In genomic region chr16:68790944-68791343, GRCh38 we compare ENCODE assay signal across 17 cellular contexts. TPM values are rescaled to one million over a fixed set of nuclear protein-coding genes. Genes with fewer than 3 reads are reported as not detected.
A peak's percentile ranks its signal among the peaks of the same experiment; 100 is the strongest.
DNase-seq lines count a peak whose midpoint lies in the region; ATAC-seq, FAIRE-seq and TF ChIP-seq lines count a peak whose summit lies in the region.
"Had no signal": no experiment of that assay in that cellular context is flagged by ENCODE, and none has a peak within 500 bp of the region (broad histone marks: within the 10 kb centered on the region; RNA-seq: fewer than 3 reads in every experiment).

No MANE protein-coding gene starts in this region.

- H3K9ac ChIP-seq in iPS-15b (ENCODE audit: low read depth, low read length), result peak overlapping the region; percentile 37
- H3K9ac ChIP-seq: SK-N-SH had no signal

- ATAC-seq in pancreas, result no peak
- ATAC-seq: stimulated activated effector memory CD8-positive, alpha-beta T cell treated with anti-CD3 and anti-CD28 coated beads, Interleukin-12 subunit alpha, Interleukin-12 subunit beta, amount 100 ng/mL, for 72 hours had no signal

- intact Hi-C loops in pancreas (cut with DNase I), result loop anchor here in 1 of 3 donors (5.0 kb wide), 1 partner anchor 49 kb away; no protein-coding TSS in a partner anchor

- no peak for TF ChIP-seq CTCF in pancreas (IDR thresholded peaks at IDR 0.05)

- H3K27ac ChIP-seq in ACC112 (ENCODE audit: low read depth, low read length) (peak overlapping the region; percentile 42), SJCRH30 (peak overlapping the region; percentile 94), pancreas (peak overlapping the region; percentile 43 to 84 (median 72))

- H3K27me3 ChIP-seq in ACC112 (ENCODE audit: insufficient read depth, low read length), result no peaks in the 10 kb centered on the region
- H3K27me3 ChIP-seq in SJCRH30, result no peaks in the 10 kb centered on the region
- H3K27me3 ChIP-seq in iPS-15b (ENCODE audit: control insufficient read depth, insufficient read depth, low read length), result no peaks in the 10 kb centered on the region
- H3K27me3 ChIP-seq in pancreas, result no peaks in the 10 kb centered on the region

- WGBS in pancreas, 2 donors, result 62 to 70% methylated on average over 4 of the region's 4 CpGs

- H3K79me2 ChIP-seq in ACC112 (ENCODE audit: control insufficient read depth, insufficient read depth, low read length, unreplicated experiment), result no peaks in the 10 kb centered on the region

- no peak overlapping the region for H3K4me3 ChIP-seq in ACC112 (ENCODE audit: low read depth, low read length)
- H3K4me3 ChIP-seq in SJCRH30, result no peak overlapping the region
- no peak overlapping the region for H3K4me3 ChIP-seq in iPS-15b (ENCODE audit: low read depth, low read length)
- H3K4me3 ChIP-seq in pancreas, result no peak overlapping the region

- H3K9me3 ChIP-seq in SJCRH30 (replicated peaks), result no peaks in the 10 kb centered on the region
- no peaks in the 10 kb centered on the region for H3K9me3 ChIP-seq in iPS-15b (ENCODE audit: control insufficient read depth, insufficient read depth, low read length)
- no peaks in the 10 kb centered on the region for H3K9me3 ChIP-seq in pancreas
- H3K9me3 ChIP-seq: SK-N-SH had no signal

- H2AFZ ChIP-seq in ACC112 (ENCODE audit: low read length, unreplicated experiment), result no peak overlapping the region

- H3K36me3 ChIP-seq in ACC112 (ENCODE audit: insufficient read depth, low read length) (no peaks in the 10 kb centered on the region), SJCRH30 (no peaks in the 10 kb centered on the region), iPS-15b (ENCODE audit: control insufficient read depth, insufficient read depth, low read length) (no peaks in the 10 kb centered on the region), pancreas (no peaks in the 10 kb centered on the region)

- DNase-seq in SJCRH30 (no peak), pancreas (no peak), NCI-H748 (lab: John Stamatoyannopoulos, UW; ENCODE audit: unreplicated experiment) (no peak), NCI-H1694 (lab: John Stamatoyannopoulos, UW) (no peak), Kasumi-1 (lab: John Stamatoyannopoulos, UW) (no peak), NCI-H345 treated with DMSO at 0.1 percent for 48 hours (lab: John Stamatoyannopoulos, UW; ENCODE audit: unreplicated experiment) (no peak)
- DNase-seq: activated CD8-positive, alpha-beta memory T cell treated with anti-CD3 and anti-CD28 coated beads for 24 hours; activated gamma-delta T cell treated with Interleukin-2 at 50 U/mL for 16 hours; effector CD8-positive, alpha-beta T cell; islet precursor cell; naive B cell; NCI-H1105; SK-N-SH; stimulated activated CD4-positive, alpha-beta T cell treated with anti-CD3 and anti-CD28 coated beads, Interleukin-4, amount 100 ng/mL, for 4 hours had no signal

- no peak for FAIRE-seq in pancreas (lab: Jason Lieb, UNC)

- H3K4me1 ChIP-seq in ACC112 (ENCODE audit: control insufficient read depth, insufficient read depth, low read length, unreplicated experiment) (peaks cover 14% of the 10 kb centered on the region), SJCRH30 (peaks cover 44% of the 10 kb centered on the region), iPS-15b (ENCODE audit: control insufficient read depth, insufficient read depth, low read length) (peaks cover 21% of the 10 kb centered on the region), pancreas (peaks cover 64 to 76% (median 66%) of the 10 kb centered on the region in 3 donors)

RNA-seq across cellular contexts. Expression of gene TANGO6, which starts 52.4 kb away (rescaled TPM):
- 5.8 and 7.3 TPM in 2 replicates for total RNA-seq in SJCRH30 (2014; rRNA removed; shearing (Covaris generic))
- total RNA-seq in pancreas, result 1 to 10 TPM; 6.1 to 9.3 (median 6.6) TPM
- polyA plus RNA-seq in pancreas, result 1 to 10 TPM; 2.6 to 4.2 TPM

RNA-seq across cellular contexts. Expression of gene CDH1, which starts 53.9 kb away (rescaled TPM):
- total RNA-seq in SJCRH30 (2014; rRNA removed; shearing (Covaris generic)), result not detected in 2 replicates
- 100 to 1,000 TPM; 119 to 258 (median 162) TPM for total RNA-seq in pancreas
- polyA plus RNA-seq in pancreas, result 10 to 100 TPM; 52.8 to 78.8 TPM
- polyA plus RNA-seq: SK-N-SH had no signal

Comparison
In these comparisons a context has a peak if more than half of its experiments do, and no peak if none do; other contexts are left out.
1. H3K27ac ChIP-seq: peak in every context shown above with its lines; median percentile 94 in SJCRH30; 72 in pancreas; 42 in ACC112.
2. RNA of gene CDH1, which starts 53.9 kb away (total RNA-seq): 119 to 258 TPM in pancreas; not detected in SJCRH30; every median in the first group is over 100 times any median in the second.